Comparison of ENCODE assay signal across 13 cellular contexts in genomic region chr16:1778200-1779179, GRCh38. TPM values are rescaled to one million over a fixed set of nuclear protein-coding genes. Genes with fewer than 3 reads are reported as not detected.
DNase-seq lines count a peak whose midpoint lies in the region; ATAC-seq and TF ChIP-seq lines count a peak whose summit lies in the region.
"Had no signal": no experiment of that assay in that cellular context is flagged by ENCODE, and none has a peak within 500 bp of the region (broad histone marks: within the 10 kb centered on the region; RNA-seq: fewer than 3 reads in every experiment).

No MANE protein-coding gene starts in this region.

- peaks cover 17% of the 10 kb centered on the region for H3K4me1 Mint-ChIP-seq in activated CD4-positive, alpha-beta T cell treated with anti-CD3 and anti-CD28 coated beads for 36 hours
- peaks cover 21% of the 10 kb centered on the region for H3K4me1 Mint-ChIP-seq in brain

- no peak overlapping the region for H3K4me2 ChIP-seq in osteoblast (ENCODE audit: insufficient read depth, low read length)

- no peak overlapping the region for H3K27ac Mint-ChIP-seq in activated CD4-positive, alpha-beta T cell treated with anti-CD3 and anti-CD28 coated beads for 36 hours
- H3K27ac Mint-ChIP-seq in brain = peak overlapping the region in 3 of 5 experiments; percentile 35 to 86 (median 54)

- H3K9me3 Mint-ChIP-seq in activated CD4-positive, alpha-beta T cell treated with anti-CD3 and anti-CD28 coated beads for 36 hours (ENCODE audit: low read depth) = no peaks in the 10 kb centered on the region
- H3K9me3 Mint-ChIP-seq in brain = no peaks in the 10 kb centered on the region

- H3K27me3 ChIP-seq in osteoblast (ENCODE audit: insufficient read depth, low read length) = no peaks in the 10 kb centered on the region
- H3K27me3 ChIP-seq: ascending aorta had no signal

- H3K4me1 ChIP-seq in osteoblast (ENCODE audit: insufficient read depth, low read length) = peaks cover 24% of the 10 kb centered on the region

- no peak overlapping the region for H3K4me3 ChIP-seq in osteoblast (ENCODE audit: insufficient read depth, low read length)
- H3K4me3 ChIP-seq: ascending aorta had no signal

- POLR2A ChIA-PET in activated CD4-positive, alpha-beta T cell treated with anti-CD3 and anti-CD28 coated beads for 36 hours (lab: Charles Lee) = no interaction called here

- H3K27ac ChIP-seq in osteoblast (ENCODE audit: low read depth, low read length) (no peak overlapping the region), substantia nigra (ENCODE audit: low read depth, low read length, poor library complexity, severe bottlenecking) (no peak overlapping the region)
- H3K27ac ChIP-seq: ascending aorta had no signal

- peaks cover 39% of the 10 kb centered on the region for H3K79me2 ChIP-seq in osteoblast (ENCODE audit: insufficient read depth, low read length)

- peak; percentile 6 for DNase-seq in activated CD4-positive, alpha-beta T cell treated with anti-CD3 and anti-CD28 coated beads for 36 hours
- no peak for DNase-seq in activated CD4-positive, alpha-beta T cell treated with anti-CD3 and anti-CD28 coated beads, Interleukin-2, amount 50 U/mL, for 48 hours
- DNase-seq in osteoblast (ENCODE audit: insufficient read length, low spot score, missing footprints) = peak; percentile 83
- no peak for DNase-seq in substantia nigra (lab: John Stamatoyannopoulos, UW)
- DNase-seq: DMS 273 treated with DMSO at 0.1 percent for 48 hours, head of caudate nucleus, Kasumi-1, NCI-H187, NCI-H774, SHP77 treated with DMSO at 0.1 percent for 48 hours had no signal

- H2AFZ ChIP-seq in osteoblast (ENCODE audit: low read length) = no peak overlapping the region

- intact Hi-C loops in activated CD4-positive, alpha-beta T cell treated with anti-CD3 and anti-CD28 coated beads for 36 hours (cut with DNase I, micrococcal nuclease) = no loop called here

- TF ChIP-seq CTCF in brain (conservative IDR thresholded peaks at IDR 0.05) = no peak
- TF ChIP-seq CTCF in osteoblast (IDR thresholded peaks at IDR 0.05; ENCODE audit: extremely low read depth, low read depth, low read length) = no peak

- ATAC-seq in activated CD4-positive, alpha-beta T cell treated with anti-CD3 and anti-CD28 coated beads for 36 hours = no peak
- no peak for ATAC-seq in HG03378 (IDR thresholded peaks at IDR 0.05; ENCODE audit: unreplicated experiment)

- H3K4me3 Mint-ChIP-seq in activated CD4-positive, alpha-beta T cell treated with anti-CD3 and anti-CD28 coated beads for 36 hours = no peak overlapping the region
- peak overlapping the region in 1 of 5 experiments; percentile 46 for H3K4me3 Mint-ChIP-seq in brain

- H3K36me3 Mint-ChIP-seq in activated CD4-positive, alpha-beta T cell treated with anti-CD3 and anti-CD28 coated beads for 36 hours (ENCODE audit: low read depth) = peaks cover 8% of the 10 kb centered on the region
- H3K36me3 Mint-ChIP-seq in brain = no peaks in the 10 kb centered on the region

- peaks cover 29% of the 10 kb centered on the region for H3K36me3 ChIP-seq in osteoblast (ENCODE audit: insufficient read depth, low read length)

- peaks cover 36% of the 10 kb centered on the region for H4K20me1 ChIP-seq in osteoblast (ENCODE audit: insufficient read depth, low read length)

- no peaks in the 10 kb centered on the region for H3K9me3 ChIP-seq in osteoblast (ENCODE audit: low read depth, low read length)
- H3K9me3 ChIP-seq: ascending aorta had no signal

- CTCF ChIA-PET in activated CD4-positive, alpha-beta T cell treated with anti-CD3 and anti-CD28 coated beads for 36 hours (lab: Charles Lee) = no interaction called here

- H3K27me3 Mint-ChIP-seq in activated CD4-positive, alpha-beta T cell treated with anti-CD3 and anti-CD28 coated beads for 36 hours = no peaks in the 10 kb centered on the region
- peaks cover 15% of the 10 kb centered on the region for H3K27me3 Mint-ChIP-seq in brain

RNA-seq across cellular contexts. Expression of gene SPSB3, which starts 3.9 kb away (rescaled TPM):
- total RNA-seq in activated CD4-positive, alpha-beta T cell treated with anti-CD3 and anti-CD28 coated beads for 36 hours = 10 to 100 TPM; 12.5 to 13.6 TPM
- 119 TPM for polyA plus RNA-seq in brain (ENCODE audit: insufficient read depth, low read depth, low replicate concordance)
- 33.6 and 42.3 TPM in 2 replicates for total RNA-seq in osteoblast

RNA-seq across cellular contexts. Expression of gene NUBP2, which starts 4.3 kb away (rescaled TPM):
- 10 to 100 TPM; 34.4 to 42.4 TPM for total RNA-seq in activated CD4-positive, alpha-beta T cell treated with anti-CD3 and anti-CD28 coated beads for 36 hours
- 125 TPM for polyA plus RNA-seq in brain (ENCODE audit: insufficient read depth, low read depth, low replicate concordance)
- total RNA-seq in osteoblast = 45.4 and 56.1 TPM in 2 replicates

RNA-seq across cellular contexts. Expression of gene MRPS34, which starts 5.6 kb away (rescaled TPM):
- total RNA-seq in activated CD4-positive, alpha-beta T cell treated with anti-CD3 and anti-CD28 coated beads for 36 hours = 100 to 1,000 TPM; 146 to 175 TPM
- 163 TPM for polyA plus RNA-seq in brain (ENCODE audit: insufficient read depth, low read depth, low replicate concordance)
- total RNA-seq in osteoblast = 40.5 and 47.1 TPM in 2 replicates

RNA-seq across cellular contexts. Expression of gene EME2, which starts 5.9 kb away (rescaled TPM):
- 10 to 100 TPM; 13.1 to 18.4 TPM for total RNA-seq in activated CD4-positive, alpha-beta T cell treated with anti-CD3 and anti-CD28 coated beads for 36 hours
- 1.0 TPM for polyA plus RNA-seq in brain (ENCODE audit: insufficient read depth, low read depth, low replicate concordance)
- total RNA-seq in osteoblast = 10.0 and 16.3 TPM in 2 replicates

RNA-seq across cellular contexts. Expression of gene NME3, which starts 7.1 kb away (rescaled TPM):
- total RNA-seq in activated CD4-positive, alpha-beta T cell treated with anti-CD3 and anti-CD28 coated beads for 36 hours = 10 to 100 TPM; 23.7 to 43.6 TPM
- 65.0 TPM for polyA plus RNA-seq in brain (ENCODE audit: insufficient read depth, low read depth, low replicate concordance)
- total RNA-seq in osteoblast = 49.2 and 55.4 TPM in 2 replicates

Comparison
In these comparisons a context has a peak if more than half of its experiments do, and no peak if none do; other contexts are left out.
1. DNase-seq: peak in activated CD4-positive, alpha-beta T cell treated with anti-CD3 and anti-CD28 coated beads for 36 hours (single experiment) and osteoblast (single experiment); none in activated CD4-positive, alpha-beta T cell treated with anti-CD3 and anti-CD28 coated beads, Interleukin-2, amount 50 U/mL, for 48 hours (0 of 2) and substantia nigra (0 of 49).